14 cellular contexts compared by ENCODE assay signal in the genomic region with DNA sequence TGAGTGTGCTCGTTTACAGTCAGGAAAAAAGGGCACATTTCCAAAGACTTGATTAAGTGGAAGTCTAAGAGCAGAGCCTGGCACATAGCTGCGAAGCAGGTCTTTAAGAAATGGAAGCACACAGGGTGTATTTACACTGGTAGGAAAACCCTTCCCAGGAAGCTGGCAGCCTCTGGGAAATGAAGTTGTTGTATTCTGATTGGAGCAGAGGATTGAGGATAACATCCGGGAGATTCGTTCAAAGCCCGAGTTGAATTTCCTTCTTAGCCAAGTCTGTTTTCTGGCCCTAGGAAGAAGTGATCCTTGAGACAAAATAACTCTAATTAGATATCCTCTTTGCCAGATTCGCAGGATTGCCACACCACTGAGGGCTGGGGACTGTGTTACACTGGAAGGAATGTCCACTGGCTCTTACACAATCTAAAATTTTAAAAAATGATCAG.
DNase-seq lines count a peak whose midpoint lies in the region; ATAC-seq and TF ChIP-seq lines count a peak whose summit lies in the region.
"Had no signal": no experiment of that assay in that cellular context is flagged by ENCODE, and none has a peak within 500 bp of the region (broad histone marks: within the 10 kb centered on the region; RNA-seq: fewer than 3 reads in every experiment).

No MANE protein-coding gene starts in this region.

- intact Hi-C loops in adrenal gland (cut with DNase I) (no loop called here), heart right ventricle (cut with DNase I) (no loop called here), posterior vena cava (cut with DNase I) (loop anchor here in 1 of 2 donors (10.0 kb wide), 1 partner anchor 203 kb away; no protein-coding TSS in a partner anchor)

- H3K27ac ChIP-seq in adrenal gland (peak overlapping the region in 2 of 5 donors; percentile 27 to 69), heart right ventricle (peak overlapping the region in 9 of 10 donors; percentile 32 to 74 (median 64))
- H3K27ac ChIP-seq: epithelial cell of prostate had no signal

- DNase-seq in AG08395 (ENCODE audit: low spot score) (peak; percentile 85), adrenal gland (peak in 6 of 7 donors; percentile 37 to 77 (median 51)), heart right ventricle (peak; percentile 40 to 50), posterior vena cava (ENCODE audit: low spot score) (peak; percentile 92), NCI-H187 (lab: John Stamatoyannopoulos, UW) (no peak), COLO668 (lab: John Stamatoyannopoulos, UW; ENCODE audit: unreplicated experiment) (no peak), kidney tubule cell (ENCODE audit: low spot score) (no peak)
- DNase-seq: amniotic stem cell; GF-D8; HCEC 1CT; NCI-H1092 treated with DMSO at 0.1 percent for 48 hours; NK-92 treated with Interleukin-12 subunit alpha and Interleukin-12 subunit beta, amount 100 ng/mL, for 24 hours had no signal

- no peaks in the 10 kb centered on the region for H3K9me3 ChIP-seq in adrenal gland (replicated peaks in 1 of 3)
- H3K9me3 ChIP-seq in heart right ventricle = no peaks in the 10 kb centered on the region

- no peak for TF ChIP-seq POLR2A in adrenal gland (IDR thresholded peaks at IDR 0.05)

- no peak overlapping the region for H3K4me3 ChIP-seq in adrenal gland
- peak overlapping the region in 1 of 10 donors; percentile 2 for H3K4me3 ChIP-seq in heart right ventricle

- H3K36me3 ChIP-seq in adrenal gland (replicated peaks in 1 of 2) (peaks cover 0 to under 1% of the 10 kb centered on the region in 2 donors), heart right ventricle (peaks cover 0 to 70% (median 3%) of the 10 kb centered on the region in 9 donors)

- H3K27me3 ChIP-seq in adrenal gland (no peaks in the 10 kb centered on the region), heart right ventricle (no peaks in the 10 kb centered on the region)

- WGBS in adrenal gland, 4 donors = 56 to 69% (median 63%) methylated on average over 6 of the region's 6 CpGs
- 40 to 57% methylated on average over 6 of the region's 6 CpGs for WGBS in heart right ventricle, 2 donors

- peak; percentile 80 to 91 (median 87) for ATAC-seq in heart right ventricle
- no peak for ATAC-seq in HG03095 (IDR thresholded peaks at IDR 0.05; ENCODE audit: unreplicated experiment)

- no peak for TF ChIP-seq CTCF in adrenal gland (IDR thresholded peaks at IDR 0.05)
- no peak for TF ChIP-seq CTCF in heart right ventricle (IDR thresholded peaks at IDR 0.05)

- H3K4me1 ChIP-seq in adrenal gland (replicated peaks in 1 of 2) (no peaks in the 10 kb centered on the region), heart right ventricle (peaks cover 0 to 26% (median 19%) of the 10 kb centered on the region in 9 donors)

Comparison
In these comparisons a context has a peak if more than half of its experiments do, and no peak if none do; other contexts are left out.
1. DNase-seq: peak in AG08395 (single experiment), adrenal gland (6 of 7), heart right ventricle (2 of 2) and posterior vena cava (single experiment); none in NCI-H187 (0 of 2), COLO668 (single experiment) and kidney tubule cell (single experiment).